Comparison of ENCODE assay signal across 11 cellular contexts in genomic region chr4:148375581-148375980, GRCh38.
DNase-seq lines count a peak whose midpoint lies in the region; ATAC-seq and TF ChIP-seq lines count a peak whose summit lies in the region.
"Had no signal": no experiment of that assay in that cellular context is flagged by ENCODE, and none has a peak within 500 bp of the region (broad histone marks: within the 10 kb centered on the region; RNA-seq: fewer than 3 reads in every experiment).

No MANE protein-coding gene starts in this region.

- TF ChIP-seq EP300 in transverse colon (IDR thresholded peaks at IDR 0.05; ENCODE audit: low read depth), result no peak

- no peaks in the 10 kb centered on the region for H3K27me3 Mint-ChIP-seq in dendritic cell treated with granulocyte-macrophage colony-stimulating factor and Interleukin-4, amounts not matched to agents 40 ng/mL and 50 ng/mL, for 4 days

- no peak for TF ChIP-seq CTCF in transverse colon (IDR thresholded peaks at IDR 0.05)

- H3K4me1 ChIP-seq in muscle layer of duodenum (ENCODE audit: control insufficient read depth in 1 of 2, insufficient read depth in 2 of 2, low read length in 2 of 2), result peaks cover 0 to 6% of the 10 kb centered on the region in 2 donors
- peaks cover 6 to 31% (median 11%) of the 10 kb centered on the region in 4 donors for H3K4me1 ChIP-seq in transverse colon

- intact Hi-C loops in left cardiac atrium (cut with DNase I), result no loop called here
- intact Hi-C loops in cardiac septum (cut with DNase I), result no loop called here
- intact Hi-C loops in dendritic cell treated with granulocyte-macrophage colony-stimulating factor and Interleukin-4, amounts not matched to agents 40 ng/mL and 50 ng/mL, for 4 days (cut with micrococcal nuclease), result no loop called here
- intact Hi-C loops in transverse colon (cut with DNase I; ENCODE audit: low total_unique reads), result no loop called here
- intact Hi-C loops in posterior cingulate gyrus (cut with DNase I), result no loop called here

- no peaks in the 10 kb centered on the region for H3K9me3 ChIP-seq in muscle layer of duodenum (ENCODE audit: control insufficient read depth in 1 of 2, low read length in 2 of 2)
- H3K9me3 ChIP-seq in transverse colon, result no peaks in the 10 kb centered on the region

- DNase-seq in left cardiac atrium (no peak), cardiac septum (ENCODE audit: low spot score) (no peak), transverse colon (no peak), posterior cingulate gyrus (no peak)
- DNase-seq in stimulated activated CD4-positive, alpha-beta T cell treated with anti-CD3 and anti-CD28 coated beads, Interleukin-2, amount 100 ng/mL, for 48 hours, result no peak
- DNase-seq: endodermal cell; SIG-M5; stimulated activated CD8-positive, alpha-beta memory T cell treated with anti-CD3 and anti-CD28 coated beads, Interleukin-4, amount 100 ng/mL, for 48 hours had no signal

- ATAC-seq in left cardiac atrium, result peak; percentile 41 to 46
- ATAC-seq in GM18519 (IDR thresholded peaks at IDR 0.05; ENCODE audit: low FRiP score, unreplicated experiment), result no peak

- no peaks in the 10 kb centered on the region for H3K36me3 Mint-ChIP-seq in dendritic cell treated with granulocyte-macrophage colony-stimulating factor and Interleukin-4, amounts not matched to agents 40 ng/mL and 50 ng/mL, for 4 days (ENCODE audit: low read depth)

- no peaks in the 10 kb centered on the region for H3K36me3 ChIP-seq in muscle layer of duodenum (ENCODE audit: control insufficient read depth in 1 of 2, insufficient read depth in 2 of 2, low read length in 2 of 2)
- no peaks in the 10 kb centered on the region for H3K36me3 ChIP-seq in transverse colon

- peak overlapping the region; percentile 40 to 53 for H3K4me3 ChIP-seq in muscle layer of duodenum (ENCODE audit: low read depth in 1 of 2, low read length in 2 of 2)
- peak overlapping the region in 1 of 4 donors; percentile 31 for H3K4me3 ChIP-seq in transverse colon

- no peaks in the 10 kb centered on the region for H3K9me3 Mint-ChIP-seq in dendritic cell treated with granulocyte-macrophage colony-stimulating factor and Interleukin-4, amounts not matched to agents 40 ng/mL and 50 ng/mL, for 4 days
- H3K9me3 Mint-ChIP-seq: endodermal cell had no signal

- 58 to 63% methylated on average over 3 of the region's 3 CpGs for WGBS in transverse colon (ENCODE audit: low coverage in 1 of 2), 2 donors

- no peak overlapping the region for H3K4me3 Mint-ChIP-seq in dendritic cell treated with granulocyte-macrophage colony-stimulating factor and Interleukin-4, amounts not matched to agents 40 ng/mL and 50 ng/mL, for 4 days
- H3K4me3 Mint-ChIP-seq: endodermal cell had no signal

- no peak for TF ChIP-seq POLR2A in transverse colon (IDR thresholded peaks at IDR 0.05)

- peak overlapping the region; percentile 64 for H3K27ac ChIP-seq in muscle layer of duodenum (ENCODE audit: low read length)
- peak overlapping the region in 3 of 4 donors; percentile 58 to 68 (median 67) for H3K27ac ChIP-seq in transverse colon

- H3K27me3 ChIP-seq in muscle layer of duodenum (ENCODE audit: low read depth, low read length) (no peaks in the 10 kb centered on the region), transverse colon (no peaks in the 10 kb centered on the region)

- H3K27ac Mint-ChIP-seq in dendritic cell treated with granulocyte-macrophage colony-stimulating factor and Interleukin-4, amounts not matched to agents 40 ng/mL and 50 ng/mL, for 4 days, result peak overlapping the region; percentile 82
- H3K27ac Mint-ChIP-seq: endodermal cell had no signal

- peaks cover 19% of the 10 kb centered on the region for H3K4me1 Mint-ChIP-seq in dendritic cell treated with granulocyte-macrophage colony-stimulating factor and Interleukin-4, amounts not matched to agents 40 ng/mL and 50 ng/mL, for 4 days (ENCODE audit: low read depth)
- H3K4me1 Mint-ChIP-seq: endodermal cell had no signal

- in situ Hi-C loops in transverse colon (cut with MboI; ENCODE audit: low pct_ligation_motif_present in 1 of 4, low pct_unique_long_range_greater_than_20kb in 1 of 4, low sequenced_read_pairs in 3 of 4), result no loop called here
